Comparison of ENCODE assay signal across 32 cellular contexts in the genomic region with DNA sequence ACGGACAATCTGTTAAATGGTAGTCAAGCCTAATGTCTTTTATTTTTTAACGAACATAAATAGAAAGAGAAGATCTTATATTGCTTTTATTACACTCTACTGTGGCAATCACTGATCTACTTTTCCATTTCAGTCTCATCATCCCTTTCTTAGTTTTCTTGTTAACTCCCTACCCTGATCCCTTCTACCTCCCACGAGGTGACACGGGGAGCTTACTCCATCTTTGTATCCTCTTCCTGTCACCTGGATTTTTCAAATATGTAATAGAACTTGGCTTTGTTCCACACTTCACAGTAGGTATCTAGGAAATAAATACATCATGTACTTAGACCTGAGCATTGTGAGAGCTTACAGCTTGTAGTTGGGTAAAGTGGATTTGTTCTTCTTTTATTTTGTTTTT.
"Had no signal": no experiment of that assay in that cellular context is flagged by ENCODE, and none has a peak within 500 bp of the region (broad histone marks: within the 10 kb centered on the region; RNA-seq: fewer than 3 reads in every experiment).

No MANE protein-coding gene starts in this region.

- H3K4me3 ChIP-seq: breast epithelium, heart left ventricle, lower lobe of right lung, neural progenitor cell, psoas muscle, right atrium auricular region, smooth muscle cell, suprapubic skin, tibial artery had no signal

- H3K27me3 ChIP-seq: breast epithelium, foreskin keratinocyte, heart left ventricle, neural progenitor cell, right atrium auricular region, suprapubic skin, tibial artery had no signal

- H3K36me3 Mint-ChIP-seq: activated CD4-positive, alpha-beta memory T cell treated with anti-CD3 and anti-CD28 coated beads for 36 hours; activated naive CD4-positive, alpha-beta T cell treated with anti-CD3 and anti-CD28 coated beads, Interleukin-2, amount 50 U/mL, for 24 hours; natural killer cell; neural progenitor cell had no signal

- DNase-seq: activated CD4-positive, alpha-beta memory T cell treated with anti-CD3 and anti-CD28 coated beads for 36 hours; activated CD4-positive, alpha-beta T cell treated with anti-CD3 and anti-CD28 coated beads, Interleukin-2, amount 10 ng/mL, durations not matched to agents 24 days and 14 days; activated CD4-positive, CD25-positive, alpha-beta regulatory T cell treated with anti-CD3 and anti-CD28 coated beads, Interleukin-2, amount 50 U/mL, for 72 hours; activated CD8-positive, alpha-beta memory T cell treated with anti-CD3 and anti-CD28 coated beads, Interleukin-2, amount 50 U/mL, for 4 hours; activated naive CD8-positive, alpha-beta T cell treated with anti-CD3 and anti-CD28 coated beads, Interleukin-2, amount 50 U/mL, for 24 hours; activated T-cell treated with anti-CD3 and anti-CD28 coated beads, Interleukin-2, amount 50 U/mL, for 24 hours; endodermal cell; foreskin keratinocyte; heart left ventricle; hypothalamus; kidney glomerular epithelial cell; lower lobe of right lung; mesenchymal stem cell; natural killer cell; occipital lobe; psoas muscle; stimulated activated CD4-positive, alpha-beta T cell treated with anti-CD3 and anti-CD28 coated beads, Interleukin-1b, Interleukin-23, amount 100 ng/mL, for 48 hours; stimulated activated naive CD4-positive, alpha-beta T cell; T1000; tibial artery had no signal

- H3K27ac Mint-ChIP-seq: activated CD4-positive, alpha-beta memory T cell treated with anti-CD3 and anti-CD28 coated beads for 36 hours; activated CD4-positive, alpha-beta T cell treated with anti-CD3 and anti-CD28 coated beads, Interleukin-2, amount 10 ng/mL, durations not matched to agents 24 days and 14 days; activated naive CD4-positive, alpha-beta T cell treated with anti-CD3 and anti-CD28 coated beads, Interleukin-2, amount 50 U/mL, for 24 hours; activated naive CD8-positive, alpha-beta T cell treated with anti-CD3 and anti-CD28 coated beads, Interleukin-2, amount 50 U/mL, for 24 hours; activated T-cell treated with anti-CD3 and anti-CD28 coated beads, Interleukin-2, amount 50 U/mL, for 24 hours; activated T-helper 17 cell treated with anti-CD3 and anti-CD28 coated beads, Interleukin-2, amount 50 U/mL, for 72 hours; dendritic cell treated with granulocyte-macrophage colony-stimulating factor and Interleukin-4, amounts not matched to agents 40 ng/mL and 50 ng/mL, for 4 days; endodermal cell; neural progenitor cell had no signal

- H3K4me1 ChIP-seq: breast epithelium, neural progenitor cell, right atrium auricular region, tibial artery had no signal

- H3K9me3 ChIP-seq: breast epithelium, heart left ventricle, lower lobe of right lung, psoas muscle, right atrium auricular region, suprapubic skin, tibial artery had no signal

- H3K9me3 Mint-ChIP-seq: activated CD4-positive, alpha-beta memory T cell treated with anti-CD3 and anti-CD28 coated beads for 36 hours; activated CD4-positive, alpha-beta T cell treated with anti-CD3 and anti-CD28 coated beads, Interleukin-2, amount 10 ng/mL, durations not matched to agents 24 days and 14 days; activated naive CD4-positive, alpha-beta T cell treated with anti-CD3 and anti-CD28 coated beads, Interleukin-2, amount 50 U/mL, for 24 hours; activated naive CD8-positive, alpha-beta T cell treated with anti-CD3 and anti-CD28 coated beads, Interleukin-2, amount 50 U/mL, for 24 hours; activated T-cell treated with anti-CD3 and anti-CD28 coated beads, Interleukin-2, amount 50 U/mL, for 24 hours; activated T-helper 17 cell treated with anti-CD3 and anti-CD28 coated beads, Interleukin-2, amount 50 U/mL, for 72 hours; central memory CD8-positive, alpha-beta T cell; dendritic cell treated with granulocyte-macrophage colony-stimulating factor and Interleukin-4, amounts not matched to agents 40 ng/mL and 50 ng/mL, for 4 days; endodermal cell; natural killer cell; neural progenitor cell had no signal

- H3K27ac ChIP-seq: breast epithelium, foreskin keratinocyte, heart left ventricle, lower lobe of right lung, neural progenitor cell, parathyroid adenoma, psoas muscle, right atrium auricular region, suprapubic skin, tibial artery had no signal

- H3K36me3 ChIP-seq: breast epithelium, heart left ventricle, lower lobe of right lung, neural progenitor cell, right atrium auricular region, suprapubic skin, tibial artery had no signal

- ATAC-seq: activated naive CD8-positive, alpha-beta T cell treated with anti-CD3 and anti-CD28 coated beads, Interleukin-2, amount 50 U/mL, for 24 hours; activated T-helper 17 cell treated with anti-CD3 and anti-CD28 coated beads, Interleukin-2, amount 50 U/mL, for 72 hours; esophagus mucosa; foreskin keratinocyte; heart left ventricle; left lobe of liver; lower lobe of right lung; natural killer cell; psoas muscle had no signal

- H3K27me3 Mint-ChIP-seq: activated CD4-positive, alpha-beta memory T cell treated with anti-CD3 and anti-CD28 coated beads for 36 hours; activated naive CD4-positive, alpha-beta T cell treated with anti-CD3 and anti-CD28 coated beads, Interleukin-2, amount 50 U/mL, for 24 hours; activated T-cell treated with anti-CD3 and anti-CD28 coated beads, Interleukin-2, amount 50 U/mL, for 24 hours; activated T-helper 17 cell treated with anti-CD3 and anti-CD28 coated beads, Interleukin-2, amount 50 U/mL, for 72 hours; central memory CD8-positive, alpha-beta T cell had no signal

- H3K4me3 Mint-ChIP-seq: activated CD4-positive, alpha-beta memory T cell treated with anti-CD3 and anti-CD28 coated beads for 36 hours; activated CD4-positive, alpha-beta T cell treated with anti-CD3 and anti-CD28 coated beads, Interleukin-2, amount 10 ng/mL, durations not matched to agents 24 days and 14 days; activated naive CD4-positive, alpha-beta T cell treated with anti-CD3 and anti-CD28 coated beads, Interleukin-2, amount 50 U/mL, for 24 hours; activated naive CD8-positive, alpha-beta T cell treated with anti-CD3 and anti-CD28 coated beads, Interleukin-2, amount 50 U/mL, for 24 hours; activated T-cell treated with anti-CD3 and anti-CD28 coated beads, Interleukin-2, amount 50 U/mL, for 24 hours; activated T-helper 17 cell treated with anti-CD3 and anti-CD28 coated beads, Interleukin-2, amount 50 U/mL, for 72 hours; central memory CD8-positive, alpha-beta T cell; dendritic cell treated with granulocyte-macrophage colony-stimulating factor and Interleukin-4, amounts not matched to agents 40 ng/mL and 50 ng/mL, for 4 days; endodermal cell; natural killer cell; neural progenitor cell had no signal
